In genomic region chr21:31957631-31958030, GRCh38 we compare ENCODE assay signal across 31 cellular contexts.
"Had no signal": no experiment of that assay in that cellular context is flagged by ENCODE, and none has a peak within 500 bp of the region (broad histone marks: within the 10 kb centered on the region; RNA-seq: fewer than 3 reads in every experiment).

No MANE protein-coding gene starts in this region.

- H3K4me1 Mint-ChIP-seq: activated B cell treated with CpG ODN at 0.5 μM for 24 hours; activated CD8-positive, alpha-beta memory T cell treated with anti-CD3 and anti-CD28 coated beads, Interleukin-2, amount 10 ng/mL, durations not matched to agents 7 days and 5 days; central memory CD8-positive, alpha-beta T cell; IgD-negative memory B cell had no signal

- ATAC-seq: activated CD8-positive, alpha-beta memory T cell treated with anti-CD3 and anti-CD28 coated beads, Interleukin-2, amount 10 ng/mL, durations not matched to agents 7 days and 5 days; body of pancreas; SK-N-SH treated with all-trans-retinoic acid at 6 μM for 48 hours had no signal

- H3K4me3 Mint-ChIP-seq: activated B cell treated with CpG ODN at 0.5 μM for 24 hours; activated CD8-positive, alpha-beta memory T cell treated with anti-CD3 and anti-CD28 coated beads, Interleukin-2, amount 10 ng/mL, durations not matched to agents 7 days and 5 days; activated T-cell treated with anti-CD3 and anti-CD28 coated beads, Interleukin-2, amount 50 U/mL, for 24 hours; activated T-helper 1 cell treated with anti-CD3 and anti-CD28 coated beads, Interleukin-12 subunit alpha, Interleukin-12 subunit beta, Interleukin-2, Interleukin-4 antibody, amounts not matched to agents 30 ng/mL and 10 ng/mL and 1 ng/mL, durations not matched to agents 14 hours and 24 hours and 36 hours; central memory CD8-positive, alpha-beta T cell; IgD-negative memory B cell; T-helper 1 cell treated with Interleukin-12 subunit alpha and Interleukin-12 subunit beta and Interleukin-4 antibody, amounts not matched to agents 30 μg/mL and 1 μg/mL, for 36 hours had no signal

- H3K36me3 Mint-ChIP-seq: activated CD8-positive, alpha-beta memory T cell treated with anti-CD3 and anti-CD28 coated beads, Interleukin-2, amount 10 ng/mL, durations not matched to agents 7 days and 5 days; IgD-negative memory B cell had no signal

- H3K27ac ChIP-seq: ascending aorta, body of pancreas, KMS-11, Peyer's patch, SJSA1 had no signal

- DNase-seq: activated B cell treated with CpG ODN at 0.5 μM for 24 hours; activated CD4-positive, alpha-beta T cell treated with anti-CD3 and anti-CD28 coated beads for 1 hour; activated CD4-positive, alpha-beta T cell treated with anti-CD3 and anti-CD28 coated beads, Interleukin-2, amount 50 U/mL, for 1 hour; activated CD8-positive, alpha-beta memory T cell treated with anti-CD3 and anti-CD28 coated beads, Interleukin-2, amount 10 ng/mL, durations not matched to agents 7 days and 5 days; activated effector memory CD4-positive, alpha-beta T cell treated with anti-CD3 and anti-CD28 coated beads, Interleukin-2, amount 50 U/mL, for 16 hours; activated naive CD4-positive, alpha-beta T cell treated with Interleukin-2 at 50 U/mL for 16 hours; activated T-cell treated with anti-CD3 and anti-CD28 coated beads, Interleukin-2, amount 50 U/mL, for 24 hours; body of pancreas; MG63; MV-4-11; NCI-H1092 treated with DMSO at 0.1 percent for 48 hours; NCI-H1417 treated with DMSO at 0.1 percent for 48 hours; NCI-H1694; NCI-H2029; NCI-H2107; NCI-H345; NCI-H510A; NCI-H526 treated with DMSO at 0.1 percent for 48 hours; NCI-H82; Peyer's patch; SHP77; SW 1271; T1000 had no signal

- H3K9me3 Mint-ChIP-seq: activated T-cell treated with anti-CD3 and anti-CD28 coated beads, Interleukin-2, amount 50 U/mL, for 24 hours; activated T-helper 1 cell treated with anti-CD3 and anti-CD28 coated beads, Interleukin-12 subunit alpha, Interleukin-12 subunit beta, Interleukin-2, Interleukin-4 antibody, amounts not matched to agents 30 ng/mL and 10 ng/mL and 1 ng/mL, durations not matched to agents 14 hours and 24 hours and 36 hours; central memory CD8-positive, alpha-beta T cell; T-helper 1 cell treated with Interleukin-12 subunit alpha and Interleukin-12 subunit beta and Interleukin-4 antibody, amounts not matched to agents 30 μg/mL and 1 μg/mL, for 36 hours had no signal

- H3K27ac Mint-ChIP-seq: activated B cell treated with CpG ODN at 0.5 μM for 24 hours; activated CD8-positive, alpha-beta memory T cell treated with anti-CD3 and anti-CD28 coated beads, Interleukin-2, amount 10 ng/mL, durations not matched to agents 7 days and 5 days; activated T-cell treated with anti-CD3 and anti-CD28 coated beads, Interleukin-2, amount 50 U/mL, for 24 hours; activated T-helper 1 cell treated with anti-CD3 and anti-CD28 coated beads, Interleukin-12 subunit alpha, Interleukin-12 subunit beta, Interleukin-2, Interleukin-4 antibody, amounts not matched to agents 30 ng/mL and 10 ng/mL and 1 ng/mL, durations not matched to agents 14 hours and 24 hours and 36 hours; IgD-negative memory B cell; T-helper 1 cell treated with Interleukin-12 subunit alpha and Interleukin-12 subunit beta and Interleukin-4 antibody, amounts not matched to agents 30 μg/mL and 1 μg/mL, for 36 hours had no signal

- H3K9me3 ChIP-seq: ascending aorta, body of pancreas, MG63, Peyer's patch, SJSA1 had no signal

- H3K27me3 ChIP-seq: ascending aorta, body of pancreas, MG63, Peyer's patch, SJSA1 had no signal

- H3K27me3 Mint-ChIP-seq: activated B cell treated with CpG ODN at 0.5 μM for 24 hours, IgD-negative memory B cell had no signal
